In the genomic region with DNA sequence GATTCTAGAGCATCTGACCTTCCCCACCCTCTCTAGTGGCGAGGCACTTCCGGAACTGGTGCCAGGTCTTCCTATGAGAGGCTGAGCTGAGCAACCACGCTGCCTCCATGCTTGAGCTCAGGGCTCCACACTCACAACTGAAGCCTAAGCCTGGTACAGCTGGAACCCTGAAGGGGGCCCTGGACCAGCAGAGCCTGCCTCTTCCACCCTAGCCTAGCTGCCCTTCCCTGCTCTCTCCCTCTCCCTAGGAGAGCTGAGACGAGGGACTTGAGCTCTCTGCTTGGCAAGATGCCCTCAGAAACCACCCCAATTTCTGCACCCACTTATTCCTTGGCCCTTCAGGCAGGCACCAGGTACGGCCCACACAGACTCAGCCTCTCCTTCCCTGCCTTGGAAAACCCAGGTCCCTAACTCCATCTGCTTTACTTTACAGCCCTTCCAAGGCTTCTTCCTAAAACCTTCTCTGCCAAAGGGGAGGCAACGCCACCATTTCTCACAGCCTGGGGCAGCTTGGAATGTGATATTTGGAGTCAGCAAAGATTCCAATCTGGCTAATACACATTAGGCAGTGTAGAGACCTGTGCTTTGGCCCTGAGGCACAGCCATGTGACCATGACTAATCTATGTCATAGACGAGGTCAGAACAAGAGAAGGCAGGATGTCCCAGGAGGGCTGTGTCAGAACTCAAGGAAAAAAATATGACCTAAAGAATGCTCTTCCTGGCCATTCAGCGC, we compare ENCODE assay signal across 9 cellular contexts. TPM values are rescaled to one million over a fixed set of nuclear protein-coding genes. Genes with fewer than 3 reads are reported as not detected.
DNase-seq lines count a peak whose midpoint lies in the region; ATAC-seq, FAIRE-seq and TF ChIP-seq lines count a peak whose summit lies in the region.
"Had no signal": no experiment of that assay in that cellular context is flagged by ENCODE, and none has a peak within 500 bp of the region (broad histone marks: within the 10 kb centered on the region; RNA-seq: fewer than 3 reads in every experiment).

No MANE protein-coding gene starts in this region.

- peaks cover 29% of the 10 kb centered on the region for H3K36me3 Mint-ChIP-seq in T-helper 1 cell treated with Interleukin-12 subunit alpha and Interleukin-12 subunit beta and Interleukin-4 antibody, amounts not matched to agents 30 μg/mL and 1 μg/mL, for 36 hours (ENCODE audit: low read depth)

- no peak overlapping the region for H3K9ac ChIP-seq in endothelial cell of umbilical vein (replicated peaks; ENCODE audit: extremely low read depth, insufficient read depth, low read length)
- H3K9ac ChIP-seq in neuronal stem cell (ENCODE audit: low read depth, low read length, poor library complexity) = no peak overlapping the region

- no peaks in the 10 kb centered on the region for H3K9me1 ChIP-seq in endothelial cell of umbilical vein (replicated peaks; ENCODE audit: control insufficient read depth, extremely low read depth, insufficient read depth, low read length)

- dilution Hi-C loops in endothelial cell of umbilical vein (cut with MboI; ENCODE audit: extremely low pct_ligation_motif_present, low sequenced_read_pairs) = no loop called here

- H3K4me1 ChIP-seq in endothelial cell of umbilical vein (ENCODE audit: control insufficient read depth, extremely low read depth, insufficient read depth, low read length) (peaks cover 17% of the 10 kb centered on the region), neuronal stem cell (ENCODE audit: control insufficient read depth in 2 of 2, insufficient read depth in 1 of 2, low read depth in 1 of 2, low read length in 2 of 2) (no peaks in the 10 kb centered on the region)

- peak overlapping the region; percentile 63 for H3K14ac ChIP-seq in neuronal stem cell (ENCODE audit: low read length)

- H3K4ac ChIP-seq in neuronal stem cell (ENCODE audit: low read length) = no peak overlapping the region

- no peak overlapping the region for H3K23ac ChIP-seq in neuronal stem cell (ENCODE audit: low read depth, low read length, poor library complexity)

- H3K4me3 ChIP-seq in endothelial cell of umbilical vein (replicated peaks in 1 of 3; ENCODE audit: insufficient read depth in 1 of 3, low read depth in 1 of 3, low read length in 3 of 3) (no peak overlapping the region), neuronal stem cell (ENCODE audit: low read length in 2 of 2) (no peak overlapping the region)

- H3K27me3 ChIP-seq in endothelial cell of umbilical vein (ENCODE audit: control insufficient read depth in 2 of 2, insufficient read depth in 2 of 2, low read length in 2 of 2) = no peaks in the 10 kb centered on the region
- H3K27me3 ChIP-seq in neuronal stem cell (ENCODE audit: control insufficient read depth in 3 of 3, insufficient read depth in 3 of 3, low read depth in 1 of 3, low read length in 3 of 3) = no peaks in the 10 kb centered on the region

- BruUV-seq in endothelial cell of umbilical vein (replicated peaks; lab: Mats Ljungman, UMichigan) = no TSS peak

- H2AK5ac ChIP-seq in neuronal stem cell (ENCODE audit: low read depth, low read length) = no peak overlapping the region

- no peak for ATAC-seq in GM19395 (IDR thresholded peaks at IDR 0.05; ENCODE audit: unreplicated experiment)

- no peak overlapping the region for H3K18ac ChIP-seq in neuronal stem cell (ENCODE audit: low read length)

- H3K79me2 ChIP-seq in endothelial cell of umbilical vein (ENCODE audit: control insufficient read depth, insufficient read depth, low read length) = peaks cover 5% of the 10 kb centered on the region

- POLR2A ChIA-PET in endothelial cell of umbilical vein (lab: Charles Lee) = no interaction called here

- TF ChIP-seq CTCF in endothelial cell of umbilical vein (IDR thresholded peaks at IDR 0.05; ENCODE audit: extremely low read depth in 1 of 2, insufficient read depth in 1 of 2, low read depth in 1 of 2, low read length in 2 of 2) = no peak

- H3K27me3 Mint-ChIP-seq in T-helper 1 cell treated with Interleukin-12 subunit alpha and Interleukin-12 subunit beta and Interleukin-4 antibody, amounts not matched to agents 30 μg/mL and 1 μg/mL, for 36 hours (ENCODE audit: low read depth) = no peaks in the 10 kb centered on the region

- intact Hi-C loops in endothelial cell of umbilical vein (cut with micrococcal nuclease) = no loop called here

- CTCF ChIA-PET in endothelial cell of umbilical vein (lab: Charles Lee) = interaction anchor here (0.5 to 2.5 kb wide), 3 partner anchors 14 to 247 kb away, joined by 3 to 12 read pairs (median 10); no protein-coding TSS in a partner anchor

- peak overlapping the region; percentile 51 for H3K27ac ChIP-seq in endothelial cell of umbilical vein (ENCODE audit: insufficient read depth, low read depth, low read length)
- H3K27ac ChIP-seq in neuronal stem cell (replicated peaks; ENCODE audit: low read length) = no peak overlapping the region
- H3K27ac ChIP-seq: C4-2B had no signal

- no peak overlapping the region for H2BK12ac ChIP-seq in neuronal stem cell (ENCODE audit: low read length)

- peak overlapping the region; percentile 51 for H3K27ac Mint-ChIP-seq in T-helper 1 cell treated with Interleukin-12 subunit alpha and Interleukin-12 subunit beta and Interleukin-4 antibody, amounts not matched to agents 30 μg/mL and 1 μg/mL, for 36 hours

- H4K8ac ChIP-seq in neuronal stem cell (ENCODE audit: low read depth, low read length) = no peak overlapping the region

- FAIRE-seq in endothelial cell of umbilical vein (lab: Jason Lieb, UNC) = peak; percentile 81

- H2BK15ac ChIP-seq in neuronal stem cell (ENCODE audit: low read length) = no peak overlapping the region

- H2BK120ac ChIP-seq in neuronal stem cell (ENCODE audit: low read depth, low read length) = no peak overlapping the region

- H3K9me3 ChIP-seq in endothelial cell of umbilical vein (replicated peaks; ENCODE audit: control insufficient read depth, insufficient read depth, low read length) = no peaks in the 10 kb centered on the region
- H3K9me3 ChIP-seq in neuronal stem cell (replicated peaks in 1 of 2; ENCODE audit: control insufficient read depth in 2 of 2, insufficient read depth in 1 of 2, low read depth in 1 of 2, low read length in 2 of 2) = peaks cover 3 to 5% of the 10 kb centered on the region in 2 donors

- H3K36me3 ChIP-seq in endothelial cell of umbilical vein (ENCODE audit: control insufficient read depth in 2 of 2, extremely low read depth in 1 of 2, insufficient read depth in 2 of 2, low read length in 2 of 2) = peaks cover 2 to 7% of the 10 kb centered on the region in 2 experiments
- peaks cover 9 to 75% of the 10 kb centered on the region in 2 donors for H3K36me3 ChIP-seq in neuronal stem cell (replicated peaks in 1 of 2; ENCODE audit: control insufficient read depth in 2 of 2, insufficient read depth in 2 of 2, low read length in 2 of 2)

- no peak overlapping the region for H3K4me2 ChIP-seq in endothelial cell of umbilical vein (ENCODE audit: insufficient read depth, low read length)
- no peak overlapping the region for H3K4me2 ChIP-seq in neuronal stem cell (ENCODE audit: insufficient read depth, low read length, poor library complexity, severe bottlenecking)

- DNase-seq in T-helper 1 cell (no peak), NCI-H69 (lab: John Stamatoyannopoulos, UW) (peak; percentile 24), endothelial cell of umbilical vein (ENCODE audit: low read depth, low spot score) (peak; percentile 57), neuronal stem cell (ENCODE audit: low spot score) (no peak), NOMO-1 treated with dmso at 0.1 percent for 144 hours (lab: John Stamatoyannopoulos, UW; ENCODE audit: unreplicated experiment) (no peak), SK-N-DZ (ENCODE audit: low spot score) (no peak)

- peaks cover 18% of the 10 kb centered on the region for H3K4me1 Mint-ChIP-seq in T-helper 1 cell treated with Interleukin-12 subunit alpha and Interleukin-12 subunit beta and Interleukin-4 antibody, amounts not matched to agents 30 μg/mL and 1 μg/mL, for 36 hours (ENCODE audit: low read depth)

- H2BK5ac ChIP-seq in neuronal stem cell (ENCODE audit: low read length) = peak overlapping the region; percentile 27

- peaks cover 9% of the 10 kb centered on the region for H3K79me1 ChIP-seq in neuronal stem cell (ENCODE audit: low read depth, low read length)

- no peak overlapping the region for H4K91ac ChIP-seq in neuronal stem cell (ENCODE audit: low read depth, low read length, poor library complexity)

- no peak for TF ChIP-seq POLR2A in endothelial cell of umbilical vein (IDR thresholded peaks at IDR 0.05; ENCODE audit: low read depth, low read length)

- no CpG with 5 or more reads among the region's 8 CpGs for WGBS in neuronal stem cell (ENCODE audit: extremely low coverage in 2 of 2, insufficient read length in 2 of 2, insufficient replicate concordance in 1 of 2), 2 donors

- H2AFZ ChIP-seq in endothelial cell of umbilical vein (ENCODE audit: low read depth, low read length) (no peak overlapping the region), neuronal stem cell (ENCODE audit: low read length) (no peak overlapping the region)

- no peaks in the 10 kb centered on the region for H4K20me1 ChIP-seq in endothelial cell of umbilical vein (replicated peaks; ENCODE audit: control insufficient read depth, extremely low read depth, insufficient read depth, low read length)

- H3K4me3 Mint-ChIP-seq in T-helper 1 cell treated with Interleukin-12 subunit alpha and Interleukin-12 subunit beta and Interleukin-4 antibody, amounts not matched to agents 30 μg/mL and 1 μg/mL, for 36 hours = no peak overlapping the region

- no peaks in the 10 kb centered on the region for H3K9me3 Mint-ChIP-seq in T-helper 1 cell treated with Interleukin-12 subunit alpha and Interleukin-12 subunit beta and Interleukin-4 antibody, amounts not matched to agents 30 μg/mL and 1 μg/mL, for 36 hours

TF ChIP-seq in endothelial cell of umbilical vein, 7 proteins besides CTCF, POLR2A, EP300 and RAD21 (continues in another document):
- TF ChIP-seq GATA2 (IDR thresholded peaks at IDR 0.05; ENCODE audit: insufficient read depth, insufficient read length, low read depth, low read length) (peak; percentile 34), EZH2 (IDR thresholded peaks at IDR 0.05; ENCODE audit: borderline replicate concordance, low read depth, low read length, severe bottlenecking) (no peak)

RNA-seq across cellular contexts. Expression of gene COX7A2L, which starts 18.8 kb away (rescaled TPM):
- 94.2 and 101 TPM in 2 replicates for total RNA-seq in endothelial cell of umbilical vein
- 86.6 and 119 TPM in 2 replicates for polyA plus RNA-seq in endothelial cell of umbilical vein
- 117 and 146 TPM in 2 replicates for polyA plus RNA-seq in endothelial cell of umbilical vein (2011; cell fraction: cytosol; rRNA removed)
- polyA plus RNA-seq in endothelial cell of umbilical vein (2011; cell fraction: nucleus; rRNA removed) = 40.6 and 50.7 TPM in 2 replicates
- 143 and 177 TPM in 2 replicates for polyA plus RNA-seq in endothelial cell of umbilical vein (2012)
- 57.2 and 60.5 TPM in 2 replicates for polyA minus RNA-seq in endothelial cell of umbilical vein
- 34.2 TPM for polyA minus RNA-seq in endothelial cell of umbilical vein (2011; cell fraction: cytosol; rRNA and poly(A)+ RNA removed)
- polyA minus RNA-seq in endothelial cell of umbilical vein (2011; cell fraction: nucleus; rRNA and poly(A)+ RNA removed) = 17.2 and 25.3 TPM in 2 replicates
- polyA plus RNA-seq in neuronal stem cell (2013, experiment 1 of 2) = 136 TPM
- polyA plus RNA-seq in neuronal stem cell (2013, experiment 2 of 2) = 130 TPM
- polyA plus RNA-seq in SK-N-DZ (2014; cell fraction: cytosol; rRNA removed) = 209 and 225 TPM in 2 replicates
- polyA plus RNA-seq in SK-N-DZ (2014; cell fraction: nucleus; rRNA removed) = 111 and 136 TPM in 2 replicates

Comparison
In these comparisons a context has a peak if more than half of its experiments do, and no peak if none do; other contexts are left out.
1. DNase-seq: peak in NCI-H69 (single experiment) and endothelial cell of umbilical vein (single experiment); none in T-helper 1 cell (0 of 5), neuronal stem cell (single experiment), NOMO-1 treated with dmso at 0.1 percent for 144 hours (single experiment) and SK-N-DZ (single experiment).